Comparison of ENCODE assay signal across 1 cellular context in the genomic region with DNA sequence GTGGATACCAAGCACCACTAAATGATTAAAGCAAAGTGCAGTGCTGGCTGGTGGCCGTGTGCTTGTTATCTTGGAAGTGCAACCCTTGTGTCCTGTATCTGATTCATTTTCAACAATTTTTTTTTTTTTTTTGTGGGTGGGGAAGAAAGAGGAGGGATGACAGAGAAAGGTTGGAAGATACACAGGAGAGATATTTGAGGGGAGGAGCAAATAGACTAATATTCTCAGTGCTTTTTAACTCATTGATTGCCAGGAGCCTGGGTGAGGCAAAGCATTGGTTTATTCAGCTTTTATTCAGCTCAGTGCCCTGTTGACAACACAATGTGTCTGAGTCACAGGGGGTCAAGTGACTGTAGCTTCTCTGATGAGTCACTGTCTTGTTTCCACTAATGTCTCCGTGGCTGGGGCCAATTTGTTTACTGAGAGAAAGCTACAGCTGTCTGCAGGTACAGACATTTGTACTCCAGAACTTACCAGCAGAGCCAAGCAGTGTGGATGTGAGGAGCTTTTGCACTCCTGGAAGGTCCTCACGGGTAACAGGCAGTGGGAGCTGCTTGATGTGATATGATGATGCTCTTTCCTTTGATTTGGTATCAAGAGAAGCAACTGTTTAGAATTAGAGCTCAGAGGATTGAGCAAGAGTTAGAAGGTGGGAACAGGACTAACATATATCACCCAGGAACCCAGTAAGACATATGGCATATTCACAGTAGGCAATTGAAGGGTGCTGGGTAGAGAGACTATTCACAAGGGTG.
TF ChIP-seq lines count a peak whose summit lies in the region.

No MANE protein-coding gene starts in this region.

TF ChIP-seq in A549, 52 proteins besides CTCF, POLR2A, EP300 and RAD21 (continued from another document):
- TF ChIP-seq, protein P1, sequence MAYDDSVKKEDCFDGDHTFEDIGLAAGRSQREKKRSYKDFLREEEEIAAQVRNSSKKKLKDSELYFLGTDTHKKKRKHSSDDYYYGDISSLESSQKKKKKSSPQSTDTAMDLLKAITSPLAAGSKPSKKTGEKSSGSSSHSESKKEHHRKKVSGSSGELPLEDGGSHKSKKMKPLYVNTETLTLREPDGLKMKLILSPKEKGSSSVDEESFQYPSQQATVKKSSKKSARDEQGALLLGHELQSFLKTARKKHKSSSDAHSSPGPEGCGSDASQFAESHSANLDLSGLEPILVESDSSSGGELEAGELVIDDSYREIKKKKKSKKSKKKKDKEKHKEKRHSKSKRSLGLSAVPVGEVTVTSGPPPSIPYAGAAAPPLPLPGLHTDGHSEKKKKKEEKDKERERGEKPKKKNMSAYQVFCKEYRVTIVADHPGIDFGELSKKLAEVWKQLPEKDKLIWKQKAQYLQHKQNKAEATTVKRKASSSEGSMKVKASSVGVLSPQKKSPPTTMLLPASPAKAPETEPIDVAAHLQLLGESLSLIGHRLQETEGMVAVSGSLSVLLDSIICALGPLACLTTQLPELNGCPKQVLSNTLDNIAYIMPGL (CRISPR knock-in tag; IDR thresholded peaks at IDR 0.05; ENCODE audit: borderline replicate concordance), result no peak
- TF ChIP-seq FOSL2 (IDR thresholded peaks at IDR 0.05) (peak; percentile 95), FOSL2 (CRISPR knock-in tag; IDR thresholded peaks at IDR 0.05) (peak; percentile 95), JUNB (IDR thresholded peaks at IDR 0.05) (peak; percentile 87), MAX (IDR thresholded peaks at IDR 0.05) (0 out of 2 replicates have a peak, but pooled peaks have one; percentile 34), RCOR1 (IDR thresholded peaks at IDR 0.05; ENCODE audit: low read depth, low read length) (no peak), ZSCAN20 (CRISPR knock-in tag; IDR thresholded peaks at IDR 0.05) (no peak), PHF8 (IDR thresholded peaks at IDR 0.05; ENCODE audit: borderline replicate concordance, low read depth) (no peak), CEBPB (IDR thresholded peaks at IDR 0.05) (peak in 1 of 2 experiments; percentile 53; a peak in 1 of 4 replicates)
- TF ChIP-seq, protein P2, sequence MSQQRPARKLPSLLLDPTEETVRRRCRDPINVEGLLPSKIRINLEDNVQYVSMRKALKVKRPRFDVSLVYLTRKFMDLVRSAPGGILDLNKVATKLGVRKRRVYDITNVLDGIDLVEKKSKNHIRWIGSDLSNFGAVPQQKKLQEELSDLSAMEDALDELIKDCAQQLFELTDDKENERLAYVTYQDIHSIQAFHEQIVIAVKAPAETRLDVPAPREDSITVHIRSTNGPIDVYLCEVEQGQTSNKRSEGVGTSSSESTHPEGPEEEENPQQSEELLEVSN (IDR thresholded peaks at IDR 0.05; ENCODE audit: borderline replicate concordance, low read depth), result no peak
